Comparison of ENCODE assay signal across 18 cellular contexts in the genomic region with DNA sequence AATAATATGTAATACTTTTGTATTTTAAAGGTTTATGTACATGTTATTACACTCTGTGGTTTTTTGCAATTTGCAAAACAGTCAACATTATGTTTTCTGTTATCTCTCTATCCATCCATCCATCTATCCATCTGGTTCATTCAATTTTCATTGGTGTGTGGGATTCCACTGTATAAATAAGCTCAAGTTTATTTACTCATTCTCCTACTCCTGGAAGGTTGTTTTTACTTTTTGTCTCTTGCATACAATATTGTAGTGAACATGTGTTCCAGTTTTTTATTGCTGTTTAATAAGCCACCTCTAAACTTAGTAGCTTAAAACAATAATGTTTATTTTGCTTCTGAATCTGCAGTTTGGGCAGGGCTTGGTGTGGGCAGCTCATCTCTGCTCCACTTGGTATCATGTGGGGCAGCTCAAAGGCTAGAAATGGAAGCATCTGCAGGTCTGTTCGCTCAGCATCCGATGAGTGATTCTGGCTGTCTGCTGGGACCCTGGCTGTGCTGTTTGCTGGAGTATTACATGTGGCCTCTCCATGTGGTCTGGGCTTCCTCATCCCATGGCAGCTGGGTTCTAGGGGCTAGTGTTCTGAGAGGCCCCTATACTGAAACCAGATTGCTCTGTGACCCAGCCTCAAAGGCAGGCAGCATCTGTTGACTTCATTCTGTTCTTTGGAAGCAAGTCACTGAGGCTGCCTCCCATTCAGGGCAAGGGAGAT.
"Had no signal": no experiment of that assay in that cellular context is flagged by ENCODE, and none has a peak within 500 bp of the region (broad histone marks: within the 10 kb centered on the region; RNA-seq: fewer than 3 reads in every experiment).

No MANE protein-coding gene starts in this region.

- DNase-seq: activated naive CD4-positive, alpha-beta T cell treated with anti-CD3 and anti-CD28 coated beads, Interleukin-2, amount 50 U/mL, for 16 hours; central memory CD4-positive, alpha-beta T cell; hypothalamus; kidney; left lung; occipital lobe; right cardiac atrium; small intestine; stimulated activated naive CD8-positive, alpha-beta T cell treated with anti-CD3 and anti-CD28 coated beads, Interleukin-15, Interleukin-2, amounts not matched to agents 100 U/mL and 50 U/mL, for 24 hours; T-cell; T-helper 9 cell had no signal

- H3K4me1 ChIP-seq: prostate gland had no signal

- H3K9me3 ChIP-seq: esophagus muscularis mucosa, left lung, prostate gland, suprapubic skin had no signal

- H3K27me3 Mint-ChIP-seq: activated T-helper 17 cell treated with anti-CD3 and anti-CD28 coated beads, Interleukin-2, amount 50 U/mL, for 72 hours; T-cell; type B pancreatic cell had no signal

- H3K27me3 ChIP-seq: esophagus muscularis mucosa, left lung, suprapubic skin had no signal

- H3K27ac Mint-ChIP-seq: activated T-helper 17 cell treated with anti-CD3 and anti-CD28 coated beads, Interleukin-2, amount 50 U/mL, for 72 hours; nephron; T-cell; type B pancreatic cell had no signal

- H3K36me3 Mint-ChIP-seq: type B pancreatic cell had no signal

- ATAC-seq: activated T-helper 17 cell treated with anti-CD3 and anti-CD28 coated beads, Interleukin-2, amount 50 U/mL, for 72 hours; left lung; right cardiac atrium; stimulated activated naive CD8-positive, alpha-beta T cell treated with anti-CD3 and anti-CD28 coated beads, Interleukin-15, Interleukin-2, amounts not matched to agents 100 U/mL and 50 U/mL, for 24 hours; T-cell had no signal

- H3K4me3 ChIP-seq: coronary artery, esophagus muscularis mucosa, left lung, prostate gland, suprapubic skin had no signal

- H3K27ac ChIP-seq: coronary artery, esophagus muscularis mucosa, left lung, prostate gland, suprapubic skin had no signal

- H3K4me3 Mint-ChIP-seq: activated T-helper 17 cell treated with anti-CD3 and anti-CD28 coated beads, Interleukin-2, amount 50 U/mL, for 72 hours; nephron; T-cell; type B pancreatic cell had no signal

- FAIRE-seq: kidney, small intestine had no signal

- H3K9me3 Mint-ChIP-seq: activated T-helper 17 cell treated with anti-CD3 and anti-CD28 coated beads, Interleukin-2, amount 50 U/mL, for 72 hours; nephron; T-cell; type B pancreatic cell had no signal

- H3K36me3 ChIP-seq: esophagus muscularis mucosa, left lung, prostate gland, suprapubic skin had no signal
